In the genomic region with DNA sequence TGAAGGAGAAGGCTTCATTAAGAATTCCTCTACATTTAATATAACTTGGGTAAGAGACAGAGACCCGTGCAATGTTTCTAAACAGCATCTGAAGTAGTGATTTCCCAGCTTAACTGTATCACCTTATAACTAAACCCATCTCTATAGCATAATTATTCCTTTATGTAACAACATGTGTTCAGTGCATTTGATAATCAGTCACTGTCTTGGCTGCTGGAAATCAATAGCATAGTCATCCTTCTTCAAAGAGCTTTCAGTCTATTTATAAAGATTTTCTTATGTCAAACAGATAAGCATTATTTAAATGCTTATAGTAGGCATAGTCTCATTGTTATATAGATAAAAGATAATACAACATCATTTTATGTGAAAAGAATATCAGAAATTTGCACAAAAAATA, we compare ENCODE assay signal across 3 cellular contexts.
"Had no signal": no experiment of that assay in that cellular context is flagged by ENCODE, and none has a peak within 500 bp of the region (broad histone marks: within the 10 kb centered on the region; RNA-seq: fewer than 3 reads in every experiment).

No MANE protein-coding gene starts in this region.

- DNase-seq: IMR-90, KBM-7, KG1 had no signal
